Comparison of ENCODE assay signal across 23 cellular contexts in genomic region chr4:186666252-186666651, GRCh38. TPM values are rescaled to one million over a fixed set of nuclear protein-coding genes. Genes with fewer than 3 reads are reported as not detected.
DNase-seq lines count a peak whose midpoint lies in the region; ATAC-seq, FAIRE-seq and TF ChIP-seq lines count a peak whose summit lies in the region.
"Had no signal": no experiment of that assay in that cellular context is flagged by ENCODE, and none has a peak within 500 bp of the region (broad histone marks: within the 10 kb centered on the region; RNA-seq: fewer than 3 reads in every experiment).

No MANE protein-coding gene starts in this region.

- 65 to 79% methylated on average over 4 of the region's 4 CpGs for WGBS in esophagus squamous epithelium, 2 donors
- WGBS in mesenchymal stem cell: 56% methylated on average over 4 of the region's 4 CpGs
- 21 to 57% (median 45%) methylated on average over 4 of the region's 4 CpGs for WGBS in small intestine, 3 donors

- peak; percentile 68 for DNase-seq in NCI-H69 (lab: John Stamatoyannopoulos, UW)
- no peak for DNase-seq in esophagus squamous epithelium (lab: John Stamatoyannopoulos, UW)
- DNase-seq in mesenchymal stem cell: peak; percentile 60
- DNase-seq in small intestine: peak; percentile 76
- no peak for DNase-seq in effector CD4-positive, alpha-beta T cell
- no peak for DNase-seq in NCI-H1436 treated with DMSO at 0.1 percent for 48 hours (lab: John Stamatoyannopoulos, UW)
- DNase-seq in KBM-7: no peak
- DNase-seq: activated T-cell treated with anti-CD3 and anti-CD28 coated beads for 4 hours; anterior cingulate cortex; BE2C; Calu3; foreskin keratinocyte; left ventricle myocardium inferior; NCI-H1436; NCI-H2171 treated with DMSO at 0.1 percent for 48 hours; NCI-H526 treated with DMSO at 0.1 percent for 48 hours; OCI-M1; SHP77 treated with DMSO at 0.1 percent for 48 hours; stimulated activated CD4-positive, alpha-beta T cell treated with anti-CD3 and anti-CD28 coated beads, Interleukin-2, amount 100 ng/mL, for 48 hours; T-helper 1 cell had no signal

- in situ Hi-C loops in KBM-7 (cut with MboI; ENCODE audit: low pct_unique_long_range_greater_than_20kb, low sequenced_read_pairs): no loop called here

- ATAC-seq in GM18861 (IDR thresholded peaks at IDR 0.05; ENCODE audit: unreplicated experiment): no peak
- ATAC-seq: foreskin keratinocyte had no signal

- no peak for FAIRE-seq in small intestine (lab: Jason Lieb, UNC)
- FAIRE-seq: endometrium, H1 had no signal

- no peak overlapping the region for H2AK5ac ChIP-seq in mesenchymal stem cell (ENCODE audit: low read length, severe bottlenecking)

- no peak overlapping the region for H4K8ac ChIP-seq in mesenchymal stem cell (ENCODE audit: low read length)

- H2BK5ac ChIP-seq in mesenchymal stem cell (ENCODE audit: low read depth, low read length, poor library complexity, severe bottlenecking): no peak overlapping the region

- H3K9ac ChIP-seq in mesenchymal stem cell (ENCODE audit: low read length): no peak overlapping the region

- no peak overlapping the region for H3K4ac ChIP-seq in mesenchymal stem cell (ENCODE audit: low read depth in 1 of 2, low read length in 2 of 2)

- H3K18ac ChIP-seq in mesenchymal stem cell (ENCODE audit: low read depth in 1 of 2, low read length in 2 of 2): no peak overlapping the region

- TF ChIP-seq CTCF in esophagus squamous epithelium (IDR thresholded peaks at IDR 0.05): no peak

- no peak overlapping the region for H3K23ac ChIP-seq in mesenchymal stem cell (ENCODE audit: low read length in 2 of 2)

- no peak overlapping the region for H2BK12ac ChIP-seq in mesenchymal stem cell (ENCODE audit: low read length in 2 of 2)

- no peak overlapping the region for H2BK120ac ChIP-seq in mesenchymal stem cell (ENCODE audit: low read depth, low read length)

- peaks cover 0 to 11% (median 3%) of the 10 kb centered on the region in 3 donors for H3K36me3 ChIP-seq in esophagus squamous epithelium
- peaks cover 25 to 57% of the 10 kb centered on the region in 2 experiments for H3K36me3 ChIP-seq in mesenchymal stem cell (ENCODE audit: control insufficient read depth in 1 of 2, insufficient read depth in 2 of 2, low read depth in 1 of 2, low read length in 2 of 2)
- peaks cover 4% of the 10 kb centered on the region in 2 donors for H3K36me3 ChIP-seq in small intestine (ENCODE audit: control insufficient read depth in 2 of 2, insufficient read depth in 2 of 2, low read length in 2 of 2)
- H3K36me3 ChIP-seq: BE2C had no signal

- peaks cover 0 to 13% (median 0%) of the 10 kb centered on the region in 3 donors for H3K4me1 ChIP-seq in esophagus squamous epithelium
- peaks cover 7% of the 10 kb centered on the region for H3K4me1 ChIP-seq in mesenchymal stem cell (ENCODE audit: control insufficient read depth, insufficient read depth, low read depth, low read length)
- peaks cover 2 to 3% of the 10 kb centered on the region in 2 donors for H3K4me1 ChIP-seq in small intestine (ENCODE audit: control insufficient read depth in 2 of 2, insufficient read depth in 1 of 2, low read depth in 1 of 2, low read length in 1 of 2)
- H3K4me1 ChIP-seq: BE2C had no signal

- H3K27me3 ChIP-seq in esophagus squamous epithelium (no peaks in the 10 kb centered on the region), mesenchymal stem cell (ENCODE audit: control insufficient read depth in 1 of 2, insufficient read depth in 1 of 2, low read length in 2 of 2) (no peaks in the 10 kb centered on the region), small intestine (ENCODE audit: control insufficient read depth in 2 of 2, insufficient read depth in 2 of 2, low read length in 2 of 2) (no peaks in the 10 kb centered on the region)
- H3K27me3 ChIP-seq: foreskin keratinocyte had no signal

- intact Hi-C loops in esophagus squamous epithelium (cut with DNase I): no loop called here

- H3K14ac ChIP-seq in mesenchymal stem cell (ENCODE audit: low read length in 2 of 2): no peak overlapping the region

- H3K27ac ChIP-seq in esophagus squamous epithelium (peak overlapping the region in 3 of 4 donors; percentile 8 to 19 (median 14)), mesenchymal stem cell (ENCODE audit: low read length, poor library complexity, severe bottlenecking) (no peak overlapping the region), small intestine (ENCODE audit: low read depth in 1 of 2, low read length in 1 of 2) (no peak overlapping the region)
- H3K27ac ChIP-seq: foreskin keratinocyte, left ventricle myocardium inferior had no signal

- H3K79me1 ChIP-seq in mesenchymal stem cell (replicated peaks; ENCODE audit: low read length, poor library complexity, severe bottlenecking): peaks cover 3% of the 10 kb centered on the region

- H3K4me3 ChIP-seq in esophagus squamous epithelium (no peak overlapping the region), mesenchymal stem cell (ENCODE audit: insufficient read depth in 1 of 2, low read depth in 1 of 2, low read length in 2 of 2) (no peak overlapping the region), small intestine (ENCODE audit: low read depth in 1 of 2, low read length in 2 of 2) (no peak overlapping the region)
- H3K4me3 ChIP-seq: left ventricle myocardium inferior had no signal

- H3K9me3 ChIP-seq in esophagus squamous epithelium: no peaks in the 10 kb centered on the region
- no peaks in the 10 kb centered on the region for H3K9me3 ChIP-seq in mesenchymal stem cell (ENCODE audit: control insufficient read depth, low read length)
- H3K9me3 ChIP-seq in small intestine (ENCODE audit: control insufficient read depth, low read depth): no peaks in the 10 kb centered on the region
- H3K9me3 ChIP-seq: BE2C, left ventricle myocardium inferior had no signal

- H3K4me2 ChIP-seq in mesenchymal stem cell (ENCODE audit: low read length, poor library complexity, severe bottlenecking): no peak overlapping the region

- no peak overlapping the region for H2BK15ac ChIP-seq in mesenchymal stem cell (ENCODE audit: low read depth, poor library complexity, severe bottlenecking)

- no peak overlapping the region for H4K91ac ChIP-seq in mesenchymal stem cell (ENCODE audit: low read length)

- no peak for TF ChIP-seq POLR2A in esophagus squamous epithelium (IDR thresholded peaks at IDR 0.05)

- H2AFZ ChIP-seq in mesenchymal stem cell (ENCODE audit: low read depth, low read length): no peak overlapping the region

RNA-seq across cellular contexts. Expression of gene FAT1, which starts 57.4 kb away (rescaled TPM):
- total RNA-seq in esophagus squamous epithelium: 100 to 1,000 TPM in 1 of 4 donors, 10 to 100 TPM in 3; 21.0 to 109 (median 76.4) TPM
- 137 TPM for polyA plus RNA-seq in mesenchymal stem cell (2013, experiment 1 of 2)
- 119 TPM for polyA plus RNA-seq in mesenchymal stem cell (2013, experiment 2 of 2)
- 10 to 100 TPM; 62.4 to 99.3 (median 67.8) TPM for polyA plus RNA-seq in small intestine

Comparison
In these comparisons a context has a peak if more than half of its experiments do, and no peak if none do; other contexts are left out.
1. DNase-seq: peak in NCI-H69 (single experiment), mesenchymal stem cell (single experiment) and small intestine (single experiment); none in esophagus squamous epithelium (single experiment), effector CD4-positive, alpha-beta T cell (single experiment), NCI-H1436 treated with DMSO at 0.1 percent for 48 hours (single experiment) and KBM-7 (single experiment).
2. H3K27ac ChIP-seq: peak in esophagus squamous epithelium (3 of 4); none in mesenchymal stem cell (single experiment) and small intestine (0 of 2).